In genomic region chr17:77439382-77440013, GRCh38 we compare ENCODE assay signal across 8 cellular contexts.
DNase-seq lines count a peak whose midpoint lies in the region; ATAC-seq and TF ChIP-seq lines count a peak whose summit lies in the region.

No MANE protein-coding gene starts in this region.

- H3K27ac Mint-ChIP-seq in T-helper 2 cell treated with Interferon-gamma antibody and Interleukin-4, amounts not matched to agents 5 μg/mL and 100 μg/mL, for 36 hours, result peak overlapping the region; percentile 99
- H3K27ac Mint-ChIP-seq in stimulated activated naive B cell treated with anti-CD40 and anti-IgM and Interleukin-4, amounts not matched to agents 10 μg/mL and 1 μg/mL and 100 μg/mL, for 72 hours, result peak overlapping the region; percentile 96

- no peaks in the 10 kb centered on the region for H3K9me3 Mint-ChIP-seq in T-helper 2 cell treated with Interferon-gamma antibody and Interleukin-4, amounts not matched to agents 5 μg/mL and 100 μg/mL, for 36 hours
- H3K9me3 Mint-ChIP-seq in stimulated activated naive B cell treated with anti-CD40 and anti-IgM and Interleukin-4, amounts not matched to agents 10 μg/mL and 1 μg/mL and 100 μg/mL, for 72 hours, result no peaks in the 10 kb centered on the region

- peaks cover 0 to 9% (median 0%) of the 10 kb centered on the region in 3 donors for H3K36me3 ChIP-seq in esophagus squamous epithelium

- no peaks in the 10 kb centered on the region for H3K27me3 ChIP-seq in esophagus squamous epithelium

- 18 to 24% methylated on average over 8 to 10 of the region's 14 CpGs for WGBS in esophagus squamous epithelium, 2 donors

- peaks cover 82 to 98% (median 83%) of the 10 kb centered on the region in 3 donors for H3K4me1 ChIP-seq in esophagus squamous epithelium

- peaks cover 39% of the 10 kb centered on the region for H3K36me3 Mint-ChIP-seq in T-helper 2 cell treated with Interferon-gamma antibody and Interleukin-4, amounts not matched to agents 5 μg/mL and 100 μg/mL, for 36 hours (ENCODE audit: low read depth)
- H3K36me3 Mint-ChIP-seq in stimulated activated naive B cell treated with anti-CD40 and anti-IgM and Interleukin-4, amounts not matched to agents 10 μg/mL and 1 μg/mL and 100 μg/mL, for 72 hours, result peaks cover 0 to 11% of the 10 kb centered on the region in 2 donors

- no peak for ATAC-seq in stimulated activated naive B cell treated with anti-CD40 and anti-IgM and Interleukin-4, amounts not matched to agents 10 μg/mL and 1 μg/mL and 100 μg/mL, for 72 hours (replicated peaks)
- no peak for ATAC-seq in GM21619 (IDR thresholded peaks at IDR 0.05; ENCODE audit: unreplicated experiment)

- intact Hi-C loops in esophagus squamous epithelium (cut with DNase I), result no loop called here

- H3K27ac ChIP-seq in esophagus squamous epithelium, result peak overlapping the region; percentile 64 to 88 (median 74)

- H3K27me3 Mint-ChIP-seq in T-helper 2 cell treated with Interferon-gamma antibody and Interleukin-4, amounts not matched to agents 5 μg/mL and 100 μg/mL, for 36 hours (ENCODE audit: low read depth), result no peaks in the 10 kb centered on the region
- no peaks in the 10 kb centered on the region for H3K27me3 Mint-ChIP-seq in stimulated activated naive B cell treated with anti-CD40 and anti-IgM and Interleukin-4, amounts not matched to agents 10 μg/mL and 1 μg/mL and 100 μg/mL, for 72 hours

- no peak for DNase-seq in T-helper 2 cell treated with Interferon-gamma antibody and Interleukin-4, amounts not matched to agents 5 μg/mL and 100 μg/mL, for 36 hours (ENCODE audit: low spot score)
- DNase-seq in T-helper 2 cell (no peak), RPMI7951 (ENCODE audit: low read depth) (peak; percentile 50), esophagus squamous epithelium (lab: John Stamatoyannopoulos, UW) (no peak), NCI-H345 treated with DMSO at 0.1 percent for 48 hours (lab: John Stamatoyannopoulos, UW; ENCODE audit: unreplicated experiment) (no peak), NCI-H2196 (lab: John Stamatoyannopoulos, UW; ENCODE audit: unreplicated experiment) (no peak)
- DNase-seq in stimulated activated naive B cell treated with anti-CD40 and anti-IgM and Interleukin-4, amounts not matched to agents 10 μg/mL and 1 μg/mL and 100 μg/mL, for 72 hours, result no peak

- H3K4me3 Mint-ChIP-seq in T-helper 2 cell treated with Interferon-gamma antibody and Interleukin-4, amounts not matched to agents 5 μg/mL and 100 μg/mL, for 36 hours, result peak overlapping the region; percentile 86
- peak overlapping the region in 1 of 2 donors; percentile 54 for H3K4me3 Mint-ChIP-seq in stimulated activated naive B cell treated with anti-CD40 and anti-IgM and Interleukin-4, amounts not matched to agents 10 μg/mL and 1 μg/mL and 100 μg/mL, for 72 hours

- H3K4me1 Mint-ChIP-seq in T-helper 2 cell treated with Interferon-gamma antibody and Interleukin-4, amounts not matched to agents 5 μg/mL and 100 μg/mL, for 36 hours (ENCODE audit: low read depth), result peaks cover 89% of the 10 kb centered on the region
- H3K4me1 Mint-ChIP-seq in stimulated activated naive B cell treated with anti-CD40 and anti-IgM and Interleukin-4, amounts not matched to agents 10 μg/mL and 1 μg/mL and 100 μg/mL, for 72 hours, result peaks cover 77 to 99% of the 10 kb centered on the region in 2 donors

- no peak for TF ChIP-seq CTCF in esophagus squamous epithelium (IDR thresholded peaks at IDR 0.05)

- no peak overlapping the region for H3K4me3 ChIP-seq in esophagus squamous epithelium

- H3K9me3 ChIP-seq in esophagus squamous epithelium, result no peaks in the 10 kb centered on the region

- TF ChIP-seq POLR2A in esophagus squamous epithelium (IDR thresholded peaks at IDR 0.05), result no peak
